Comparison of ENCODE assay signal across 19 cellular contexts in the genomic region with DNA sequence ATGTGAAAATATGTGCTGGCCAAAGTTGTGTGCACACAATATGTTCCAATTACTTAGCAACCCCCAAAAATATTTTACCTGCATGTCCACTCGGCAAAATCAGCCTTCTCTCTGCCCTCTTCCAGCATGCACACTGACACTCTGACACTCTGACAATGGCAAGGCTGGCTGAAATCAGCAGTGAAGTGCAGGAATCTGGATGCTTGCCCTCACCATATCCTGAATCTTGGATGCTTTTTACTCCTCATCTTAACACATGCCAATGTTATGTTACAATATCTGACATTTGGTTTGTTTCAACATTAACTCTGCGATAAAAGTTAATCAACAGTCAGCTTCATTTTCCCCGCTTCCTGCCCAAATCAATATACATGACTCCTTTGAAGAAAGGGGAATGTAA.
DNase-seq lines count a peak whose midpoint lies in the region; ATAC-seq, FAIRE-seq and TF ChIP-seq lines count a peak whose summit lies in the region.
"Had no signal": no experiment of that assay in that cellular context is flagged by ENCODE, and none has a peak within 500 bp of the region (broad histone marks: within the 10 kb centered on the region; RNA-seq: fewer than 3 reads in every experiment).

No MANE protein-coding gene starts in this region.

- peaks cover 0 to 6% (median 6%) of the 10 kb centered on the region in 3 donors for H3K4me1 Mint-ChIP-seq in naive B cell
- H3K4me1 Mint-ChIP-seq: CD4-positive, CD25-positive, alpha-beta regulatory T cell had no signal

- H3K27me3 Mint-ChIP-seq in naive B cell = no peaks in the 10 kb centered on the region

- DNase-seq in G401 (ENCODE audit: low spot score) = peak; percentile 71
- peak; percentile 58 for DNase-seq in cerebellar cortex (ENCODE audit: low spot score)
- no peak for DNase-seq in naive B cell
- no peak for DNase-seq in urothelium cell line (ENCODE audit: low spot score)
- no peak for DNase-seq in GM13976 (ENCODE audit: low spot score)
- no peak for DNase-seq in HPDE6-E6E7 (ENCODE audit: extremely low spot score)
- DNase-seq: Caco-2; CD4-positive, CD25-positive, alpha-beta regulatory T cell; CD8-positive, alpha-beta T cell; DMS 273 treated with DMSO at 0.1 percent for 48 hours; DMS53; DMS79 treated with DMSO at 0.1 percent for 48 hours; GOT3; HFFc6 had no signal

- TF ChIP-seq CTCF in GM13976 (IDR thresholded peaks at IDR 0.05; ENCODE audit: borderline replicate concordance, control extremely low read depth, extremely low read depth, insufficient read depth, missing control alignments) = no peak

- peak; percentile 75 for FAIRE-seq in urothelium cell line (lab: Jason Lieb, UNC)
- FAIRE-seq: D721Med, G401.6, H54 had no signal

- in situ Hi-C loops in G401 (cut with HindIII; ENCODE audit: low sequenced_read_pairs) = no loop called here
- in situ Hi-C loops in GM13976 (cut with MboI; ENCODE audit: low sequenced_read_pairs, unreplicated experiment) = loop anchor here (25.0 kb wide), 2 partner anchors 262 to 362 kb away; no protein-coding TSS in a partner anchor

- no peak overlapping the region for H3K4me3 Mint-ChIP-seq in naive B cell
- H3K4me3 Mint-ChIP-seq: CD4-positive, CD25-positive, alpha-beta regulatory T cell; CD8-positive, alpha-beta T cell; HFFc6 had no signal

- peaks cover 28 to 44% of the 10 kb centered on the region in 2 donors for H3K36me3 Mint-ChIP-seq in naive B cell
- H3K36me3 Mint-ChIP-seq: CD4-positive, CD25-positive, alpha-beta regulatory T cell; CD8-positive, alpha-beta T cell had no signal

- ATAC-seq in naive B cell (ENCODE audit: low read depth in 2 of 2) = no peak
- ATAC-seq in HG02759 (IDR thresholded peaks at IDR 0.05; ENCODE audit: unreplicated experiment) = no peak
- ATAC-seq in GM18505 (IDR thresholded peaks at IDR 0.05; ENCODE audit: unreplicated experiment) = no peak
- ATAC-seq: CD8-positive, alpha-beta T cell had no signal

- H3K9me3 Mint-ChIP-seq in naive B cell = peaks cover 0 to 4% (median 0%) of the 10 kb centered on the region in 7 donors
- H3K9me3 Mint-ChIP-seq: CD8-positive, alpha-beta T cell had no signal

- no peak for TF ChIP-seq POLR2A in GM18505 (IDR thresholded peaks at IDR 0.05; ENCODE audit: borderline replicate concordance, extremely low read depth, insufficient read depth, insufficient read length)

- peak overlapping the region in 4 of 6 donors; percentile 30 to 62 (median 54) for H3K27ac Mint-ChIP-seq in naive B cell
- H3K27ac Mint-ChIP-seq: CD4-positive, CD25-positive, alpha-beta regulatory T cell; CD8-positive, alpha-beta T cell; HFFc6 had no signal

Comparison
In these comparisons a context has a peak if more than half of its experiments do, and no peak if none do; other contexts are left out.
1. DNase-seq: peak in G401 (single experiment) and cerebellar cortex (single experiment); none in naive B cell (single experiment), urothelium cell line (single experiment), GM13976 (single experiment) and HPDE6-E6E7 (single experiment).